Comparison of ENCODE assay signal across 1 cellular context in genomic region chr10:46298346-46299266, GRCh38.
TF ChIP-seq lines count a peak whose summit lies in the region.

No MANE protein-coding gene starts in this region.

TF ChIP-seq in K562, 482 proteins besides CTCF, POLR2A, EP300 and RAD21 (continued from another document):
- TF ChIP-seq THRB (CRISPR knock-in tag; conservative IDR thresholded peaks at IDR 0.05) (peak; percentile 67), ZBTB26 (CRISPR knock-in tag; IDR thresholded peaks at IDR 0.05) (0 out of 2 replicates have a peak, but pooled peaks have one; percentile 75), FOXK1 (CRISPR knock-in tag; IDR thresholded peaks at IDR 0.05; ENCODE audit: borderline replicate concordance) (no peak), ARID2 (IDR thresholded peaks at IDR 0.05) (no peak), ELF4 (CRISPR knock-in tag; IDR thresholded peaks at IDR 0.05) (peak; percentile 71; the same call in 1 of the 2 replicates), ELF2 (CRISPR knock-in tag; IDR thresholded peaks at IDR 0.05) (no peak), HBP1 (CRISPR knock-in tag; IDR thresholded peaks at IDR 0.05) (peak; percentile 20)
